ENCODE assay signal across 8 cellular contexts in genomic region chr2:112481050-112481527, GRCh38. TPM values are rescaled to one million over a fixed set of nuclear protein-coding genes. Genes with fewer than 3 reads are reported as not detected.
DNase-seq lines count a peak whose midpoint lies in the region; ATAC-seq and TF ChIP-seq lines count a peak whose summit lies in the region.

No MANE protein-coding gene starts in this region.

- H3K27me3 Mint-ChIP-seq in IgD-negative memory B cell (peaks cover 2% of the 10 kb centered on the region), natural killer cell (ENCODE audit: low read depth in 2 of 2) (no peaks in the 10 kb centered on the region)
- H3K27me3 Mint-ChIP-seq in stimulated activated naive B cell treated with anti-CD40 and anti-IgM and Interleukin-4, amounts not matched to agents 10 μg/mL and 1 μg/mL and 100 μg/mL, for 72 hours: no peaks in the 10 kb centered on the region

- no peak overlapping the region for H3K9ac ChIP-seq in fibroblast of lung (ENCODE audit: insufficient read depth, low read length)

- H3K36me3 Mint-ChIP-seq in IgD-negative memory B cell: peaks cover 2% of the 10 kb centered on the region
- H3K36me3 Mint-ChIP-seq in natural killer cell: no peaks in the 10 kb centered on the region
- H3K36me3 Mint-ChIP-seq in stimulated activated naive B cell treated with anti-CD40 and anti-IgM and Interleukin-4, amounts not matched to agents 10 μg/mL and 1 μg/mL and 100 μg/mL, for 72 hours: peaks cover 11% of the 10 kb centered on the region in 2 donors

- H3K4me1 Mint-ChIP-seq in IgD-negative memory B cell (peaks cover 12 to 23% (median 19%) of the 10 kb centered on the region in 3 donors), natural killer cell (peaks cover 30% of the 10 kb centered on the region in 2 donors)
- peaks cover 26 to 40% of the 10 kb centered on the region in 2 donors for H3K4me1 Mint-ChIP-seq in stimulated activated naive B cell treated with anti-CD40 and anti-IgM and Interleukin-4, amounts not matched to agents 10 μg/mL and 1 μg/mL and 100 μg/mL, for 72 hours

- no peaks in the 10 kb centered on the region for H4K20me1 ChIP-seq in fibroblast of lung (ENCODE audit: control insufficient read depth, extremely low read depth, insufficient read depth, low read length)

- peak overlapping the region; percentile 60 for H2AFZ ChIP-seq in fibroblast of lung (ENCODE audit: low read length)

- ATAC-seq in GM21529 (IDR thresholded peaks at IDR 0.05; ENCODE audit: unreplicated experiment): peak; percentile 69
- peak; percentile 76 to 82 (median 77) for ATAC-seq in natural killer cell
- ATAC-seq in stimulated activated naive B cell treated with anti-CD40 and anti-IgM and Interleukin-4, amounts not matched to agents 10 μg/mL and 1 μg/mL and 100 μg/mL, for 72 hours (replicated peaks): peak; percentile 79 to 83

- intact Hi-C loops in natural killer cell (cut with micrococcal nuclease): loop anchor here (1.0 to 5.0 kb wide), 3 partner anchors 62 to 245 kb away; partner anchors contain the start of genes POLR1B and ZC3H8

- H3K27me3 ChIP-seq in Peyer's patch (no peaks in the 10 kb centered on the region), fibroblast of lung (ENCODE audit: control insufficient read depth, insufficient read depth, low read length) (no peaks in the 10 kb centered on the region)

- DNase-seq in DMS153 treated with DMSO at 0.1 percent for 48 hours (lab: John Stamatoyannopoulos, UW; ENCODE audit: unreplicated experiment) (peak; percentile 61), Peyer's patch (peak; percentile 82 to 93 (median 90)), activated T-helper 1 cell treated with Interleukin-2 at 50 U/mL for 16 hours (ENCODE audit: low read depth) (peak; percentile 69), fibroblast of lung (ENCODE audit: low read depth in 2 of 2) (peak; percentile 77 to 82), natural killer cell (peak; percentile 71)
- peak; percentile 74 for DNase-seq in stimulated activated naive B cell treated with anti-CD40 and anti-IgM and Interleukin-4, amounts not matched to agents 10 μg/mL and 1 μg/mL and 100 μg/mL, for 72 hours

- H3K4me3 ChIP-seq in Peyer's patch (peak overlapping the region; percentile 72 to 96 (median 84)), fibroblast of lung (replicated peaks in 1 of 4; ENCODE audit: control extremely low read depth in 1 of 4, insufficient read depth in 1 of 4, low read depth in 3 of 4, low read length in 4 of 4) (peak overlapping the region; percentile 60 to 83 (median 74))

- H3K4me1 ChIP-seq in Peyer's patch (peaks cover 0 to 14% (median 8%) of the 10 kb centered on the region in 4 donors), fibroblast of lung (ENCODE audit: control insufficient read depth, extremely low read depth, insufficient read depth, low read length) (peaks cover 3% of the 10 kb centered on the region)

- H3K27ac ChIP-seq in Peyer's patch (peak overlapping the region; percentile 79 to 92 (median 86)), fibroblast of lung (ENCODE audit: insufficient read depth, low read length) (peak overlapping the region; percentile 54)

- TF ChIP-seq CTCF in Peyer's patch (IDR thresholded peaks at IDR 0.05) (peak; percentile 31 to 93 (median 76)), fibroblast of lung (conservative IDR thresholded peaks at IDR 0.05 in 1 of 2, IDR thresholded peaks at IDR 0.05 in 1 of 2; ENCODE audit: low read depth in 1 of 2, low read length in 2 of 2) (peak; percentile 64 to 79), natural killer cell (IDR thresholded peaks at IDR 0.05) (peak; percentile 74)

- H3K27ac Mint-ChIP-seq in IgD-negative memory B cell (peak overlapping the region; percentile 89 to 99 (median 98)), natural killer cell (peak overlapping the region; percentile 83 to 87)
- H3K27ac Mint-ChIP-seq in stimulated activated naive B cell treated with anti-CD40 and anti-IgM and Interleukin-4, amounts not matched to agents 10 μg/mL and 1 μg/mL and 100 μg/mL, for 72 hours: peak overlapping the region; percentile 97

- H3K9me3 Mint-ChIP-seq in IgD-negative memory B cell: no peaks in the 10 kb centered on the region
- H3K9me3 Mint-ChIP-seq in natural killer cell: no peaks in the 10 kb centered on the region
- no peaks in the 10 kb centered on the region for H3K9me3 Mint-ChIP-seq in stimulated activated naive B cell treated with anti-CD40 and anti-IgM and Interleukin-4, amounts not matched to agents 10 μg/mL and 1 μg/mL and 100 μg/mL, for 72 hours

- H3K36me3 ChIP-seq in Peyer's patch (no peaks in the 10 kb centered on the region), fibroblast of lung (ENCODE audit: control insufficient read depth, insufficient read depth, low read length) (no peaks in the 10 kb centered on the region)

- peaks cover 31% of the 10 kb centered on the region for H3K79me2 ChIP-seq in fibroblast of lung (ENCODE audit: control insufficient read depth, insufficient read depth, low read length)

- H3K9me3 ChIP-seq in Peyer's patch (no peaks in the 10 kb centered on the region), fibroblast of lung (ENCODE audit: control insufficient read depth, insufficient read depth, low read depth, low read length) (no peaks in the 10 kb centered on the region)

- peak overlapping the region; percentile 99 for H3K4me2 ChIP-seq in fibroblast of lung (ENCODE audit: extremely low read depth, insufficient read depth, low read length)

- H3K4me3 Mint-ChIP-seq in IgD-negative memory B cell (peak overlapping the region; percentile 97 to 99 (median 98)), natural killer cell (peak overlapping the region; percentile 99)
- H3K4me3 Mint-ChIP-seq in stimulated activated naive B cell treated with anti-CD40 and anti-IgM and Interleukin-4, amounts not matched to agents 10 μg/mL and 1 μg/mL and 100 μg/mL, for 72 hours: peak overlapping the region; percentile 97 to 98

- TF ChIP-seq POLR2A in Peyer's patch (IDR thresholded peaks at IDR 0.05): no peak

RNA-seq across cellular contexts. Expression of gene TTL, which starts 0.9 kb away (rescaled TPM):
- 1.3 TPM for polyA plus RNA-seq in IgD-negative memory B cell
- 10 to 100 TPM in 3 of 4 donors, 1 to 10 TPM in 1; 6.8 to 15.7 (median 13.2) TPM for total RNA-seq in Peyer's patch
- total RNA-seq in fibroblast of lung: 24.7 and 28.2 TPM in 2 replicates
- 30.9 and 41.2 TPM in 2 replicates for polyA plus RNA-seq in fibroblast of lung
- 30.3 and 36.0 TPM in 2 replicates for polyA plus RNA-seq in fibroblast of lung (2012)
- 28.8 and 69.5 TPM in 2 replicates for polyA minus RNA-seq in fibroblast of lung (ENCODE audit: low replicate concordance)
- 10 to 100 TPM; 14.3 to 26.8 (median 26.4) TPM for total RNA-seq in natural killer cell

RNA-seq across cellular contexts. Expression of gene RGPD8, which starts 47.6 kb away (rescaled TPM):
- polyA plus RNA-seq in IgD-negative memory B cell: 3.8 TPM
- total RNA-seq in Peyer's patch: 10 to 100 TPM; 16.8 to 82.5 (median 37.3) TPM
- 9.5 and 13.4 TPM in 2 replicates for total RNA-seq in fibroblast of lung
- 2.6 and 3.3 TPM in 2 replicates for polyA plus RNA-seq in fibroblast of lung
- polyA plus RNA-seq in fibroblast of lung (2012): 1.2 and 1.6 TPM in 2 replicates
- polyA minus RNA-seq in fibroblast of lung (ENCODE audit: low replicate concordance): not detected in 2 replicates
- total RNA-seq in natural killer cell: 10 to 100 TPM; 30.7 to 38.5 (median 34.1) TPM

Comparison
In these comparisons a context has a peak if more than half of its experiments do, and no peak if none do; other contexts are left out.
1. Peak in every context shown above with its lines: DNase-seq, ATAC-seq, H3K4me3 ChIP-seq and H3K27ac ChIP-seq.